ENCODE assay signal across 8 cellular contexts in the genomic region with DNA sequence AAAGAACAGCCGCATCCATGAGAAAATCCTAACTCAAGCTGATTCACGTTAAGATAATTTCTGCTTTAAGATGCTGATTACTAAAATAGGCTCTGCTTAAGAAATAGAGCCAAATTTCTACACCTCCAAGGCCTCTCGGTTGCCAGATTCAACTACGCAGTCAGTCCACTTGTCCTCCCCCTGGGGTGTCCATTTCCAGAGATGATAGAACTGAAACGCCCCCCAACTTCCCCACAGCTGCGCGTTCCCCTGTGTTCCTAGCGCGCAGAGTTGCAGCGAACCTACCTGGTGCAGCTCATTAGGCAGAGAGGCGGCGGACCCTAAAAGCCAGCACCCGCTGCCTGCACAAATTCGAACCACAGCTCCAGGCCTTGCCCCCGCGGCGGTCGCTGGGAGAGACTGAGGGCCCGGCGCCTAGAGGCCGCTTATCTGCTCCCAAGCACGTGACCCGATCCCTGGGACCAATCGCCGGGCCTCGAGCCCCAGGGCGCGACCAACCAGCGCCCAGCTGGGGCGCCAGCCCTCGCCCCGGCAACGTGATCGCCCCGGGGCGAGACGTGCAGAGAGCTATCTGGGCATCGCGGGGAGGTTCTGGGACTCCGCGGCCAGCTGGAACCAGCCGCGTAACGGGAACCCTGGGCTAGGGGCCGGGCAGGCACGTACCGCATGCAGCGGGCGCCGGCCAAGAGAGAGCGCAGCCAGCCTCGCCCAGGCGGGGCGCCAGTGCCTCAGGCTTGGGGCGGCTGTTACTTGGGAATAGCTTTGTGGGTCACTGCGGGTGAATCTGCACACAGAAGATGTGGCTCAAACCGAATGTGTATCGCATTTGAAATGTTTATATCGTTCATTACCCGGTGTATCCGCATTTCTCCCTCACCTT. TPM values are rescaled to one million over a fixed set of nuclear protein-coding genes. Genes with fewer than 3 reads are reported as not detected.
DNase-seq lines count a peak whose midpoint lies in the region; ATAC-seq and TF ChIP-seq lines count a peak whose summit lies in the region.

PPP1R3C (minus strand) TSS at position 401 of the 880 bp plus-strand sequence; CDS start at position 299, 102 bp downstream.

- in situ Hi-C loops in HAP-1 (cut with MboI; ENCODE audit: low sequenced_read_pairs), result no loop called here

- TF ChIP-seq CTCF in kidney epithelial cell (IDR thresholded peaks at IDR 0.05; ENCODE audit: insufficient read depth, low read length, poor library complexity, severe bottlenecking), result peak; percentile 48

- H3K9me3 ChIP-seq in ES-I3 (ENCODE audit: control insufficient read depth, insufficient read depth, low read length), result no peaks in the 10 kb centered on the region
- no peaks in the 10 kb centered on the region for H3K9me3 ChIP-seq in HAP-1

- ATAC-seq in HG03565 (IDR thresholded peaks at IDR 0.05; ENCODE audit: unreplicated experiment), result no peak

- H3K36me3 ChIP-seq in ES-I3 (ENCODE audit: insufficient read depth, low read length), result no peaks in the 10 kb centered on the region
- H3K36me3 ChIP-seq in HAP-1 (replicated peaks), result no peaks in the 10 kb centered on the region
- H3K36me3 ChIP-seq in kidney epithelial cell (ENCODE audit: control insufficient read depth, insufficient read depth, low read length), result no peaks in the 10 kb centered on the region

- DNase-seq in HAP-1 (ENCODE audit: low spot score in 2 of 2) (peak; percentile 9 to 75), NCI-H1436 (lab: John Stamatoyannopoulos, UW) (peak; percentile 83), cortex of kidney (lab: John Stamatoyannopoulos, UW) (peak; percentile 17), kidney epithelial cell (ENCODE audit: low read depth) (peak; percentile 50)
- peak; percentile 74 for DNase-seq in activated CD4-positive, alpha-beta T cell treated with anti-CD3 and anti-CD28 coated beads for 48 hours
- peak; percentile 26 to 42 for DNase-seq in stimulated activated CD4-positive, alpha-beta T cell treated with anti-CD3 and anti-CD28 coated beads, Interleukin-12 subunit alpha, Interleukin-12 subunit beta, amount 100 ng/mL, for 24 hours (ENCODE audit: low read depth in 2 of 2)

- H3K4me3 ChIP-seq in HAP-1 (peak within 1 kb of the TSS; percentile 20), kidney epithelial cell (ENCODE audit: low read depth, low read length) (peak within 1 kb of the TSS; percentile 53)

- H3K9ac ChIP-seq in ES-I3 (ENCODE audit: low read depth, low read length), result peak within 1 kb of the TSS; percentile 44

- H3K27me3 ChIP-seq in HAP-1 (ENCODE audit: low read depth) (peaks cover 5% of the 10 kb centered on the region; the same call in 1 of the 2 replicates), kidney epithelial cell (ENCODE audit: control insufficient read depth, insufficient read depth, low read length) (no peaks in the 10 kb centered on the region)

- H3K4me1 ChIP-seq in ES-I3 (ENCODE audit: insufficient read depth, low read length), result no peaks in the 10 kb centered on the region
- H3K4me1 ChIP-seq in HAP-1, result peaks cover 4% of the 10 kb centered on the region; the same call in 1 of the 2 replicates

RNA-seq across cellular contexts. Expression of gene PPP1R3C, which starts in this region (rescaled TPM):
- 0.89 and 1.8 TPM in 2 replicates for total RNA-seq in kidney epithelial cell

Comparison
In these comparisons a context has a peak if more than half of its experiments do, and no peak if none do; other contexts are left out.
1. DNase-seq: peak in every context shown above with its lines; median percentile 83 in NCI-H1436; 74 in activated CD4-positive, alpha-beta T cell treated with anti-CD3 and anti-CD28 coated beads for 48 hours; 50 in kidney epithelial cell; 42 in HAP-1; 34 in stimulated activated CD4-positive, alpha-beta T cell treated with anti-CD3 and anti-CD28 coated beads, Interleukin-12 subunit alpha, Interleukin-12 subunit beta, amount 100 ng/mL, for 24 hours; 17 in cortex of kidney.